ENCODE assay signal across 8 cellular contexts in genomic region chr12:47838286-47838931, GRCh38. TPM values are rescaled to one million over a fixed set of nuclear protein-coding genes. Genes with fewer than 3 reads are reported as not detected.
DNase-seq lines count a peak whose midpoint lies in the region; ATAC-seq, FAIRE-seq and TF ChIP-seq lines count a peak whose summit lies in the region.

No MANE protein-coding gene starts in this region.

- H3K27ac Mint-ChIP-seq in activated B cell treated with CpG ODN at 0.5 μM for 24 hours, result no peak overlapping the region

- no peaks in the 10 kb centered on the region for H3K36me3 Mint-ChIP-seq in activated B cell treated with CpG ODN at 0.5 μM for 24 hours (ENCODE audit: low read depth)

- H3K27me3 Mint-ChIP-seq in activated B cell treated with CpG ODN at 0.5 μM for 24 hours, result no peaks in the 10 kb centered on the region

- POLR2A ChIA-PET in activated B cell treated with CpG ODN at 0.5 μM for 24 hours (lab: Charles Lee), result interaction anchor here (0.6 to 15.3 kb wide), 10 partner anchors 25 to 98 kb away, joined by 3 to 573 read pairs (median 4); partner anchors contain the start of genes HDAC7 and SLC48A1

- no peak for FAIRE-seq in GM12892 (lab: Jason Lieb, UNC)

- DNase-seq in COLO668 (lab: John Stamatoyannopoulos, UW; ENCODE audit: unreplicated experiment) (peak; percentile 3), HFF-Myc (ENCODE audit: extremely low read depth, low read depth) (no peak), activated B cell treated with CpG ODN at 0.5 μM for 24 hours (no peak), fibroblast of peridontal ligament (ENCODE audit: extremely low read depth) (peak; percentile 60), omental fat pad (ENCODE audit: low spot score) (no peak), GM12892 (ENCODE audit: insufficient read length) (no peak)

- CTCF ChIA-PET in activated B cell treated with CpG ODN at 0.5 μM for 24 hours (lab: Charles Lee), result interaction anchor here (0.5 to 11.6 kb wide), 36 partner anchors 8 to 817 kb away, joined by 3 to 245 read pairs (median 6); partner anchors contain the start of genes HDAC7, RAPGEF3, RPAP3 and SLC48A1

- H3K4me1 Mint-ChIP-seq in activated B cell treated with CpG ODN at 0.5 μM for 24 hours, result peaks cover 49% of the 10 kb centered on the region

- no peaks in the 10 kb centered on the region for H3K9me3 Mint-ChIP-seq in activated B cell treated with CpG ODN at 0.5 μM for 24 hours

- intact Hi-C loops in activated B cell treated with CpG ODN at 0.5 μM for 24 hours (cut with micrococcal nuclease), result loop anchor here (1.0 to 2.0 kb wide), 4 partner anchors 96 to 326 kb away; no protein-coding TSS in a partner anchor

- TF ChIP-seq CTCF in HFF-Myc (IDR thresholded peaks at IDR 0.05; ENCODE audit: low read depth, low read length, missing control alignments) (peak; percentile 35), activated B cell treated with CpG ODN at 0.5 μM for 24 hours (IDR thresholded peaks at IDR 0.05) (no peak), omental fat pad (IDR thresholded peaks at IDR 0.05) (no peak)

- TF ChIP-seq POLR2A in GM12892 (IDR thresholded peaks at IDR 0.05; ENCODE audit: low read depth, low read length), result no peak

- no peak overlapping the region for H3K4me3 Mint-ChIP-seq in activated B cell treated with CpG ODN at 0.5 μM for 24 hours

- H3K4me3 ChIP-seq in HFF-Myc (replicated peaks; ENCODE audit: low read depth, low read length), result no peak overlapping the region

- ATAC-seq in activated B cell treated with CpG ODN at 0.5 μM for 24 hours (ENCODE audit: low read depth) (peak; percentile 35), omental fat pad (ENCODE audit: low FRiP score) (peak; percentile 25), GM19324 (IDR thresholded peaks at IDR 0.05; ENCODE audit: low FRiP score, unreplicated experiment) (no peak), HG03520 (IDR thresholded peaks at IDR 0.05; ENCODE audit: unreplicated experiment) (no peak)

RNA-seq across cellular contexts. Expression of gene HDAC7, which starts 18.7 kb away (rescaled TPM):
- total RNA-seq in activated B cell treated with CpG ODN at 0.5 μM for 24 hours (103 and 126 TPM in 2 replicates), omental fat pad (100 to 1,000 TPM in 1 of 4 donors, 10 to 100 TPM in 3; 40.3 to 102 (median 62.9) TPM)
- 29.1 TPM for polyA plus RNA-seq in GM12892 (2012; ENCODE audit: missing spikeins)

Comparison
In these comparisons a context has a peak if more than half of its experiments do, and no peak if none do; other contexts are left out.
1. DNase-seq: peak in COLO668 (single experiment) and fibroblast of peridontal ligament (single experiment); none in HFF-Myc (single experiment), activated B cell treated with CpG ODN at 0.5 μM for 24 hours (single experiment), omental fat pad (single experiment) and GM12892 (single experiment).
2. ATAC-seq: peak in activated B cell treated with CpG ODN at 0.5 μM for 24 hours (single experiment) and omental fat pad (single experiment); none in GM19324 (single experiment) and HG03520 (single experiment).